In the genomic region with DNA sequence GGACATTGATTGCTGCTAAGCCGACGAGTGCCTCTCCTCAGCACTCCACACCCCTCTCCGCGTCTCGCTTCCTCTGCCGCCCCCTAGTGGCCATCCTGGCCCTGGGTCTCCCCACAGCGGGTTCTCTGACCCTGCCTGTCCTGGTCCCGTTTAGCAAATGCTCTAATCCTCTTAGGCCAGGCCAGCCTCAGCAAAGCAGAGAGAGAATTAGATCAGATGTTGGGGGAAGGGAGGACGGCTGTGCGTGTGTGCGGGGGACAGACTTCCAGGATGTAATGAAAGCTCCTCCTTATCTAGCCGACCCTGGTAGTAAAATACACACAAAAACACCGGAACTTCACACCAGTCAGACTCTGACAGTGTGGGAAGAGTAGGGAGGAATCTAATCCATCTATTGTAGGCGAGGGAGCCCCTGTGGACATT, we compare ENCODE assay signal across 8 cellular contexts. TPM values are rescaled to one million over a fixed set of nuclear protein-coding genes. Genes with fewer than 3 reads are reported as not detected.
DNase-seq lines count a peak whose midpoint lies in the region; ATAC-seq, FAIRE-seq and TF ChIP-seq lines count a peak whose summit lies in the region.

No MANE protein-coding gene starts in this region.

- no peaks in the 10 kb centered on the region for H3K36me3 Mint-ChIP-seq in activated CD4-positive, alpha-beta memory T cell treated with anti-CD3 and anti-CD28 coated beads for 36 hours

- H3K27me3 Mint-ChIP-seq in activated CD4-positive, alpha-beta memory T cell treated with anti-CD3 and anti-CD28 coated beads for 36 hours, result peaks cover 7% of the 10 kb centered on the region

- no peak overlapping the region for H3K27ac Mint-ChIP-seq in activated CD4-positive, alpha-beta memory T cell treated with anti-CD3 and anti-CD28 coated beads for 36 hours

- H3K27ac ChIP-seq in dorsolateral prefrontal cortex, result peak overlapping the region in 1 of 59 donors; percentile 25
- no peak overlapping the region for H3K27ac ChIP-seq in lung (ENCODE audit: low read depth in 1 of 2, low read length in 1 of 2)

- H3K27me3 ChIP-seq in dorsolateral prefrontal cortex (peaks cover 0 to 1% (median 0%) of the 10 kb centered on the region in 45 donors), lung (ENCODE audit: control insufficient read depth, insufficient read depth) (no peaks in the 10 kb centered on the region)

- CTCF ChIA-PET in activated CD4-positive, alpha-beta memory T cell treated with anti-CD3 and anti-CD28 coated beads for 36 hours (lab: Charles Lee), result interaction anchor here (0.6 to 2.3 kb wide), 21 partner anchors 9 to 285 kb away, joined by 3 to 10 read pairs (median 3); partner anchors contain the start of gene PLA2G4C

- no peaks in the 10 kb centered on the region for H3K36me3 ChIP-seq in lung (ENCODE audit: control insufficient read depth in 2 of 2, insufficient read depth in 2 of 2, low read length in 2 of 2)

- H3K4me3 ChIP-seq in dorsolateral prefrontal cortex (no peak overlapping the region), lung (no peak overlapping the region)

- no peaks in the 10 kb centered on the region for H3K4me1 Mint-ChIP-seq in activated CD4-positive, alpha-beta memory T cell treated with anti-CD3 and anti-CD28 coated beads for 36 hours (ENCODE audit: low read depth)

- no peak for FAIRE-seq in H54 (lab: Jason Lieb, UNC)

- H3K9me3 Mint-ChIP-seq in activated CD4-positive, alpha-beta memory T cell treated with anti-CD3 and anti-CD28 coated beads for 36 hours, result peaks cover 3% of the 10 kb centered on the region

- TF ChIP-seq POLR2A in H54 (IDR thresholded peaks at IDR 0.05; ENCODE audit: low read depth, low read length), result no peak

- 16 to 20% methylated on average over 14 of the region's 14 CpGs for WGBS in lung, 2 donors

- H3K4me1 ChIP-seq in lung (ENCODE audit: control insufficient read depth in 2 of 2, insufficient read depth in 2 of 2, low read length in 2 of 2), result no peaks in the 10 kb centered on the region

- intact Hi-C loops in activated CD4-positive, alpha-beta memory T cell treated with anti-CD3 and anti-CD28 coated beads for 36 hours (cut with micrococcal nuclease), result loop anchor here (5.0 kb wide), 1 partner anchor 51 kb away; no protein-coding TSS in a partner anchor
- intact Hi-C loops in dorsolateral prefrontal cortex (cut with DNase I), result loop anchor here in 1 of 2 donors (5.0 to 10.0 kb wide), 2 partner anchors 49 to 96 kb away; no protein-coding TSS in a partner anchor

- POLR2A ChIA-PET in activated CD4-positive, alpha-beta memory T cell treated with anti-CD3 and anti-CD28 coated beads for 36 hours (lab: Charles Lee), result no interaction called here

- peak; percentile 8 for DNase-seq in AG09319 (ENCODE audit: extremely low read depth, low read depth)
- peak; percentile 82 for DNase-seq in H54 (ENCODE audit: insufficient read length, low spot score)
- peak; percentile 67 for DNase-seq in NCI-H748 (lab: John Stamatoyannopoulos, UW; ENCODE audit: unreplicated experiment)
- DNase-seq in activated CD4-positive, alpha-beta memory T cell treated with anti-CD3 and anti-CD28 coated beads for 36 hours, result peak; percentile 90
- DNase-seq in dorsolateral prefrontal cortex, result peak; percentile 48 to 88 (median 74)
- peak; percentile 85 for DNase-seq in lung (ENCODE audit: low spot score)
- DNase-seq in stimulated activated CD4-positive, alpha-beta T cell treated with anti-CD3 and anti-CD28 coated beads, TNF-alpha, amount 100 ng/mL, for 48 hours (ENCODE audit: low read depth in 3 of 3), result peak; percentile 72 to 87 (median 80)

- H3K9me3 ChIP-seq in lung (ENCODE audit: control insufficient read depth in 2 of 2, insufficient read depth in 1 of 2, low read length in 1 of 2), result peaks cover 0 to 3% of the 10 kb centered on the region in 2 donors

- no peak overlapping the region for H3K4me3 Mint-ChIP-seq in activated CD4-positive, alpha-beta memory T cell treated with anti-CD3 and anti-CD28 coated beads for 36 hours

- TF ChIP-seq CTCF in AG09319 (IDR thresholded peaks at IDR 0.05; ENCODE audit: low read depth, low read length) (peak; percentile 98), dorsolateral prefrontal cortex (IDR thresholded peaks at IDR 0.05 in 54 of 56, conservative IDR thresholded peaks at IDR 0.05 in 2 of 56; ENCODE audit: low read depth in 1 of 56, partially characterized antibody in 56 of 56) (peak; percentile 57 to 98 (median 89)), lung (IDR thresholded peaks at IDR 0.05; ENCODE audit: control extremely low read depth, extremely low read depth) (peak; percentile 80)

- ATAC-seq in lung (ENCODE audit: insufficient read depth, low FRiP score), result peak; percentile 80
- ATAC-seq in HG02642 (IDR thresholded peaks at IDR 0.05; ENCODE audit: poor library complexity, unreplicated experiment), result no peak

RNA-seq across cellular contexts. Expression of gene TPRX2, which starts 4.5 kb away (rescaled TPM):
- not detected for total RNA-seq in activated CD4-positive, alpha-beta memory T cell treated with anti-CD3 and anti-CD28 coated beads for 36 hours
- total RNA-seq in dorsolateral prefrontal cortex, result not detected
- total RNA-seq in lung, result not detected
- polyA plus RNA-seq in lung, result not detected

RNA-seq across cellular contexts. Expression of gene SULT2A1, which starts 22.6 kb away (rescaled TPM):
- not detected for total RNA-seq in activated CD4-positive, alpha-beta memory T cell treated with anti-CD3 and anti-CD28 coated beads for 36 hours
- total RNA-seq in dorsolateral prefrontal cortex (under 1 TPM in 1 of 120 experiments, not detected in 119; 0.23 TPM), lung (under 1 TPM in 1 of 2 donors, not detected in 1; 0.15 TPM)
- under 1 TPM in 1 of 2 donors, not detected in 1; 0.01 TPM for polyA plus RNA-seq in lung

RNA-seq across cellular contexts. Expression of gene CRX, which starts 41.8 kb away (rescaled TPM):
- not detected for total RNA-seq in activated CD4-positive, alpha-beta memory T cell treated with anti-CD3 and anti-CD28 coated beads for 36 hours
- total RNA-seq in dorsolateral prefrontal cortex (under 1 TPM in 9 of 120 experiments, not detected in 111; 0.10 to 0.18 (median 0.11) TPM), lung (not detected)
- under 1 TPM in 1 of 2 donors, not detected in 1; 0.02 TPM for polyA plus RNA-seq in lung

RNA-seq across cellular contexts. Expression of gene TPRX1, which starts 59.2 kb away (rescaled TPM):
- not detected for total RNA-seq in activated CD4-positive, alpha-beta memory T cell treated with anti-CD3 and anti-CD28 coated beads for 36 hours
- total RNA-seq in dorsolateral prefrontal cortex (not detected), lung (not detected)
- polyA plus RNA-seq in lung, result not detected

Comparison
In these comparisons a context has a peak if more than half of its experiments do, and no peak if none do; other contexts are left out.
1. DNase-seq: peak in every context shown above with its lines; median percentile 90 in activated CD4-positive, alpha-beta memory T cell treated with anti-CD3 and anti-CD28 coated beads for 36 hours; 85 in lung; 82 in H54; 80 in stimulated activated CD4-positive, alpha-beta T cell treated with anti-CD3 and anti-CD28 coated beads, TNF-alpha, amount 100 ng/mL, for 48 hours; 74 in dorsolateral prefrontal cortex; 67 in NCI-H748; 8 in AG09319.